8 cellular contexts compared by ENCODE assay signal in genomic region chr11:69101100-69101791, GRCh38. TPM values are rescaled to one million over a fixed set of nuclear protein-coding genes. Genes with fewer than 3 reads are reported as not detected.
DNase-seq lines count a peak whose midpoint lies in the region; ATAC-seq, FAIRE-seq and TF ChIP-seq lines count a peak whose summit lies in the region.

No MANE protein-coding gene starts in this region.

- no peaks in the 10 kb centered on the region for H3K9me3 ChIP-seq in pancreas
- no peaks in the 10 kb centered on the region for H3K9me3 ChIP-seq in tibial nerve

- H3K27me3 ChIP-seq in GM06990 (replicated peaks; ENCODE audit: control insufficient read depth, insufficient read depth, low read length), result no peaks in the 10 kb centered on the region; the same call in 1 of the 2 replicates
- no peaks in the 10 kb centered on the region for H3K27me3 ChIP-seq in pancreas
- H3K27me3 ChIP-seq in tibial nerve, result no peaks in the 10 kb centered on the region

- peak; percentile 70 for DNase-seq in GM06990 (ENCODE audit: extremely low read depth, insufficient read length)
- DNase-seq in HuH-7 (ENCODE audit: low spot score), result peak; percentile 100
- DNase-seq in RWPE1 (ENCODE audit: low spot score), result peak; percentile 87
- peak; percentile 37 for DNase-seq in activated gamma-delta T cell (lab: John Stamatoyannopoulos, UW)
- DNase-seq in foreskin melanocyte, result peak; percentile 57
- DNase-seq in pancreas, result peak; percentile 78 to 94 (median 90)
- DNase-seq in tibial nerve (ENCODE audit: low spot score in 2 of 2), result peak; percentile 35 to 46
- no peak for DNase-seq in NCI-H2107 treated with DMSO at 0.1 percent for 48 hours (lab: John Stamatoyannopoulos, UW; ENCODE audit: unreplicated experiment)

- 20 to 25% methylated on average over 14 of the region's 14 CpGs for whole genome bisulfite sequencing in pancreas, 2 donors
- WGBS in tibial nerve, 2 donors, result 25 to 33% methylated on average over 11 to 13 of the region's 14 CpGs

- no peaks in the 10 kb centered on the region for H3K36me3 ChIP-seq in GM06990 (ENCODE audit: control insufficient read depth, insufficient read depth, low read length)
- H3K36me3 ChIP-seq in pancreas, result no peaks in the 10 kb centered on the region
- H3K36me3 ChIP-seq in tibial nerve, result no peaks in the 10 kb centered on the region

- TF ChIP-seq CTCF in GM06990 (IDR thresholded peaks at IDR 0.05; ENCODE audit: insufficient read depth, low read length, poor library complexity, severe bottlenecking) (peak; percentile 99), RWPE1 (conservative IDR thresholded peaks at IDR 0.05; ENCODE audit: low read depth) (peak; percentile 98), pancreas (IDR thresholded peaks at IDR 0.05) (peak; percentile 99), tibial nerve (IDR thresholded peaks at IDR 0.05) (peak; percentile 97 to 99 (median 98))

- H3K4me3 ChIP-seq in GM06990 (replicated peaks; ENCODE audit: low read depth, low read length), result no peak overlapping the region
- no peak overlapping the region for H3K4me3 ChIP-seq in pancreas
- H3K4me3 ChIP-seq in tibial nerve, result no peak overlapping the region

- no peak for TF ChIP-seq POLR2A in tibial nerve (IDR thresholded peaks at IDR 0.05)

- ATAC-seq in pancreas, result peak; percentile 88 to 98 (median 95)

- peak in 1 of 2 donors; percentile 62 for TF ChIP-seq EP300 in tibial nerve (IDR thresholded peaks at IDR 0.05)

- CTCF ChIA-PET in RWPE1 (lab: Yijun Ruan, JAX), result interaction anchor here (0.5 to 4.9 kb wide), 20 partner anchors 11 to 578 kb away, joined by 3 to 69 read pairs (median 4); partner anchors contain the start of gene LTO1

- H3K4me1 ChIP-seq in pancreas (no peaks in the 10 kb centered on the region), tibial nerve (peaks cover 0 to 12% (median 0%) of the 10 kb centered on the region in 4 donors)

- POLR2A ChIA-PET in RWPE1 (lab: Yijun Ruan, JAX; ENCODE audit: low non-redundant PET), result no interaction called here

- no peak for FAIRE-seq in pancreas (lab: Jason Lieb, UNC)

- intact Hi-C loops in pancreas (cut with DNase I), result loop anchor here in 1 of 3 donors (5.0 kb wide), 1 partner anchor 546 kb away; no protein-coding TSS in a partner anchor

- H3K27ac ChIP-seq in RWPE1, result no peak overlapping the region
- H3K27ac ChIP-seq in pancreas, result no peak overlapping the region
- H3K27ac ChIP-seq in tibial nerve, result peak overlapping the region in 1 of 4 donors; percentile 21

RNA-seq across cellular contexts. Expression of gene TPCN2, which starts 52.5 kb away (rescaled TPM):
- 10 to 100 TPM in 1 of 6 donors, 1 to 10 TPM in 5; 5.6 to 10.2 (median 9.0) TPM for total RNA-seq in pancreas
- polyA plus RNA-seq in pancreas, result 10 to 100 TPM; 11.2 to 13.5 TPM
- total RNA-seq in tibial nerve, result 10 to 100 TPM; 27.1 to 36.1 (median 31.3) TPM

RNA-seq across cellular contexts. Expression of gene SMIM38, which starts 54.5 kb away (rescaled TPM):
- total RNA-seq in pancreas, result 1 to 10 TPM in 3 of 6 donors, under 1 TPM in 3; 0.47 to 6.2 (median 1.2) TPM
- polyA plus RNA-seq in pancreas, result 1 to 10 TPM in 1 of 2 donors, under 1 TPM in 1; 0.33 to 1.5 TPM
- total RNA-seq in tibial nerve, result 1 to 10 TPM; 3.3 to 4.6 (median 4.1) TPM
